Comparison of ENCODE assay signal across 1 cellular context in the genomic region with DNA sequence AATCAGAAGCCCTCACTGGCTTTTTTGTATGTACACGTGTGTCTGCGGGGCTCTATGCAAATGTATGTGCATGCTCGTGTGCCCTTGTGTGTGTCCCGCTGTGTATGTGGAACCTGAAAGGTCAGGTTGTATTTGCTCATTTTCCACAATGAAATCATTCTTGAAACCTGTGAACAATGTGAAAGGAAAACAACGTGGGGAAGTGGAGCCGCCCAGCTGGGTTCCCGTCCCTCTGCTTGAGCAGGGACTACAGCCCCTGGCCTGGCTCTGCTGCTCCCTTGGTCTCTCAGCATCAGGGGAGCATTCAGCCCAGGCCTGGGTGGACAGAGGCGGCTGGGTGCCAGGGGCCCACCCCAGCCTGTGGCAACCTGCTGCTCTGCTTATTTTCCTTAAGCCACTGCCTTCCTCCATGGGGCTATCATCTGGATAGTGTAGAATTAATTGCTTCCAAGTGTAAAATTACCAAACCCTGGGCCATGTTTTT.
TF ChIP-seq lines count a peak whose summit lies in the region.

No MANE protein-coding gene starts in this region.

TF ChIP-seq in H1, 55 proteins besides CTCF, POLR2A, EP300 and RAD21 (continued from another document):
- no peak for TF ChIP-seq SUZ12 (IDR thresholded peaks at IDR 0.05; ENCODE audit: low read length)
- no peak for TF ChIP-seq EGR1 (IDR thresholded peaks at IDR 0.05; ENCODE audit: borderline replicate concordance, low read depth, low read length)
- no peak for TF ChIP-seq YY1 (IDR thresholded peaks at IDR 0.05; ENCODE audit: low read depth, low read length)
- TF ChIP-seq EZH2 (IDR thresholded peaks at IDR 0.05; ENCODE audit: low read depth, low read length, severe bottlenecking): no peak
- no peak for TF ChIP-seq MAFK (IDR thresholded peaks at IDR 0.05; ENCODE audit: low read depth, low read length)
- no peak for TF ChIP-seq PHF8 (conservative IDR thresholded peaks at IDR 0.05; ENCODE audit: low read depth, low read length)
- TF ChIP-seq NANOG (IDR thresholded peaks at IDR 0.05; ENCODE audit: insufficient read depth, low read depth, low read length, poor library complexity, severe bottlenecking): no peak
- TF ChIP-seq GABPA (IDR thresholded peaks at IDR 0.05; ENCODE audit: borderline replicate concordance, insufficient read depth, low read length): no peak
- no peak for TF ChIP-seq KDM5A (IDR thresholded peaks at IDR 0.05; ENCODE audit: low read length)
- no peak for TF ChIP-seq NRF1 (IDR thresholded peaks at IDR 0.05; ENCODE audit: low read depth, low read length)
- no peak for TF ChIP-seq RXRA (IDR thresholded peaks at IDR 0.05; ENCODE audit: insufficient read depth, low read depth, low read length)
- no peak for TF ChIP-seq CBX8 (IDR thresholded peaks at IDR 0.05; ENCODE audit: borderline replicate concordance, low read depth, low read length)
- no peak for TF ChIP-seq CEBPB (IDR thresholded peaks at IDR 0.05; ENCODE audit: low read depth, low read length)
- no peak for TF ChIP-seq SIRT6 (IDR thresholded peaks at IDR 0.05; ENCODE audit: low read length)
- no peak for TF ChIP-seq SAP30 (IDR thresholded peaks at IDR 0.05; ENCODE audit: insufficient read depth, insufficient replicate concordance, low read length)
- no peak for TF ChIP-seq POLR2AphosphoS5 (IDR thresholded peaks at IDR 0.05; ENCODE audit: low read depth, low read length)
